1 cellular context compared by ENCODE assay signal in the genomic region with DNA sequence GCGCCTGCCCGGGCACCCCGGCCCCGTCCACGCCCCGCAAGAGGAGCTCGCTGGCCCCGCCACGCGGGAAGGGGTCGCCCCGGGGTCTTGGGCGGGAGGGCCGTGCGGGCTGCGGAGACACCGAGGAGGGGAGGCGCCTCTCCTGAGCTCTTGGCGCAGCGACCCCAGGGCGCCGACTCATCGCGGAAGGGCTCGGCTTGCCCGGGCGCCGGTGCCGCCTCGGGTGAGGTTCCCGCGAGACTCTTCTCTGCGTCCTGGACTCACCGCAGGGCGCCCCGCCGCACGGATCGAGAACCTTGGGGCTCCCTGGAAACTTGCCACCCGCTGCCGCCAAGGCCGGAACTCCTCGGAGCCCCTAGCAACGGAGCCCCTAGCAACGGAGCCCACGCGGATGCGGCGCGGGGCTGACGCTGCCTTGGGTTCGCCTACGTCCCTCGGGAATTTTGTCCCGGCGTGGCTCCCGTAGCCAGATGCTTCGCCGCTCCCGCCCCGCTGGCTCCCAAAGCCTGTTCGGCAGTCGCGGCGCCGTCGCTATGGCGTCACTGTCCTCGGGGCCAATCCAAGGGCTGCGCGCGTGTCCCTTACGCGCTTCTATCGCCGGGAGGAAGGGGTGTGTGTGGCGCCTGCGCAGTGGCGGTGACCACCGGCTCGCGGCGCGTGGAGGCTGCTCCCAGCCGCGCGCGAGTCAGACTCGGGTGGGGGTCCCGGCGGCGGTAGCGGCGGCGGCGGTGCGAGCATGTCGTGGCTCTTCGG.
A peak's percentile ranks its signal among the peaks of the same experiment; 100 is the strongest.
TF ChIP-seq lines count a peak whose summit lies in the region.

A gene (plus strand): TSS at position 630 of the 753 bp plus-strand sequence. CDS start 107 bp downstream, at position 737.

TF ChIP-seq in GM12878, 131 proteins besides CTCF, POLR2A, EP300 and RAD21 (continued from another document):
- no peak for TF ChIP-seq EZH2 (IDR thresholded peaks at IDR 0.05; ENCODE audit: borderline replicate concordance, control insufficient read depth, low read depth, low read length)
- no peak for TF ChIP-seq YBX1 (IDR thresholded peaks at IDR 0.05)
- peak; percentile 99 for TF ChIP-seq CREM (IDR thresholded peaks at IDR 0.05; ENCODE audit: low read depth)
- TF ChIP-seq CHD2 (IDR thresholded peaks at IDR 0.05; ENCODE audit: borderline replicate concordance, low read depth, low read length): peak; percentile 98
- TF ChIP-seq RELA (IDR thresholded peaks at IDR 0.05; ENCODE audit: borderline replicate concordance, partially characterized antibody): peak; percentile 16
- no peak; the same call in 1 of the 2 replicates for TF ChIP-seq RUNX3 (IDR thresholded peaks at IDR 0.05; ENCODE audit: low read length)
- TF ChIP-seq GATAD2B (conservative IDR thresholded peaks at IDR 0.05; ENCODE audit: low read depth): peak; percentile 92
- TF ChIP-seq, protein P1, sequence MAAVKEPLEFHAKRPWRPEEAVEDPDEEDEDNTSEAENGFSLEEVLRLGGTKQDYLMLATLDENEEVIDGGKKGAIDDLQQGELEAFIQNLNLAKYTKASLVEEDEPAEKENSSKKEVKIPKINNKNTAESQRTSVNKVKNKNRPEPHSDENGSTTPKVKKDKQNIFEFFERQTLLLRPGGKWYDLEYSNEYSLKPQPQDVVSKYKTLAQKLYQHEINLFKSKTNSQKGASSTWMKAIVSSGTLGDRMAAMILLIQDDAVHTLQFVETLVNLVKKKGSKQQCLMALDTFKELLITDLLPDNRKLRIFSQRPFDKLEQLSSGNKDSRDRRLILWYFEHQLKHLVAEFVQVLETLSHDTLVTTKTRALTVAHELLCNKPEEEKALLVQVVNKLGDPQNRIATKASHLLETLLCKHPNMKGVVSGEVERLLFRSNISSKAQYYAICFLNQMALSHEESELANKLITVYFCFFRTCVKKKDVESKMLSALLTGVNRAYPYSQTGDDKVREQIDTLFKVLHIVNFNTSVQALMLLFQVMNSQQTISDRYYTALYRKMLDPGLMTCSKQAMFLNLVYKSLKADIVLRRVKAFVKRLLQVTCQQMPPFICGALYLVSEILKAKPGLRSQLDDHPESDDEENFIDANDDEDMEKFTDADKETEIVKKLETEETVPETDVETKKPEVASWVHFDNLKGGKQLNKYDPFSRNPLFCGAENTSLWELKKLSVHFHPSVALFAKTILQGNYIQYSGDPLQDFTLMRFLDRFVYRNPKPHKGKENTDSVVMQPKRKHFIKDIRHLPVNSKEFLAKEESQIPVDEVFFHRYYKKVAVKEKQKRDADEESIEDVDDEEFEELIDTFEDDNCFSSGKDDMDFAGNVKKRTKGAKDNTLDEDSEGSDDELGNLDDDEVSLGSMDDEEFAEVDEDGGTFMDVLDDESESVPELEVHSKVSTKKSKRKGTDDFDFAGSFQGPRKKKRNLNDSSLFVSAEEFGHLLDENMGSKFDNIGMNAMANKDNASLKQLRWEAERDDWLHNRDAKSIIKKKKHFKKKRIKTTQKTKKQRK (IDR thresholded peaks at IDR 0.05; ENCODE audit: low read depth, low read length): no peak
- peak; percentile 80 for TF ChIP-seq RFX5 (IDR thresholded peaks at IDR 0.05; ENCODE audit: low read depth, low read length)
- TF ChIP-seq BACH1 (IDR thresholded peaks at IDR 0.05; ENCODE audit: borderline replicate concordance): peak; percentile 99
- peak; percentile 80; the same call in 1 of the 2 replicates for TF ChIP-seq RCOR1 (conservative IDR thresholded peaks at IDR 0.05; ENCODE audit: low read depth, low read length)
- TF ChIP-seq POLR2AphosphoS5 (IDR thresholded peaks at IDR 0.05; ENCODE audit: low read length): peak; percentile 77; the same call in 1 of the 2 replicates
- TF ChIP-seq CBFB (IDR thresholded peaks at IDR 0.05; ENCODE audit: low read depth): peak; percentile 84; the same call in 1 of the 2 replicates
- 0 out of 2 replicates have a peak, but pooled peaks have one; percentile 43 for TF ChIP-seq STAT1 (conservative IDR thresholded peaks at IDR 0.05)
- TF ChIP-seq BCL11A (IDR thresholded peaks at IDR 0.05; ENCODE audit: low read depth, low read length): 0 out of 2 replicates have a peak, but pooled peaks have one; percentile 16
- TF ChIP-seq, protein P2, sequence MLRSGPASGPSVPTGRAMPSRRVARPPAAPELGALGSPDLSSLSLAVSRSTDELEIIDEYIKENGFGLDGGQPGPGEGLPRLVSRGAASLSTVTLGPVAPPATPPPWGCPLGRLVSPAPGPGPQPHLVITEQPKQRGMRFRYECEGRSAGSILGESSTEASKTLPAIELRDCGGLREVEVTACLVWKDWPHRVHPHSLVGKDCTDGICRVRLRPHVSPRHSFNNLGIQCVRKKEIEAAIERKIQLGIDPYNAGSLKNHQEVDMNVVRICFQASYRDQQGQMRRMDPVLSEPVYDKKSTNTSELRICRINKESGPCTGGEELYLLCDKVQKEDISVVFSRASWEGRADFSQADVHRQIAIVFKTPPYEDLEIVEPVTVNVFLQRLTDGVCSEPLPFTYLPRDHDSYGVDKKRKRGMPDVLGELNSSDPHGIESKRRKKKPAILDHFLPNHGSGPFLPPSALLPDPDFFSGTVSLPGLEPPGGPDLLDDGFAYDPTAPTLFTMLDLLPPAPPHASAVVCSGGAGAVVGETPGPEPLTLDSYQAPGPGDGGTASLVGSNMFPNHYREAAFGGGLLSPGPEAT (IDR thresholded peaks at IDR 0.05; ENCODE audit: low read depth): peak; percentile 93
- TF ChIP-seq MYC (IDR thresholded peaks at IDR 0.05; ENCODE audit: insufficient read depth, insufficient read length, insufficient replicate concordance, low read length, severe bottlenecking): peak; percentile 52
- TF ChIP-seq, protein P3, sequence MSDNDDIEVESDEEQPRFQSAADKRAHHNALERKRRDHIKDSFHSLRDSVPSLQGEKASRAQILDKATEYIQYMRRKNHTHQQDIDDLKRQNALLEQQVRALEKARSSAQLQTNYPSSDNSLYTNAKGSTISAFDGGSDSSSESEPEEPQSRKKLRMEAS (IDR thresholded peaks at IDR 0.05; ENCODE audit: low read depth, low read length): peak; percentile 70; the same call in 1 of the 2 replicates
- TF ChIP-seq, protein P4, sequence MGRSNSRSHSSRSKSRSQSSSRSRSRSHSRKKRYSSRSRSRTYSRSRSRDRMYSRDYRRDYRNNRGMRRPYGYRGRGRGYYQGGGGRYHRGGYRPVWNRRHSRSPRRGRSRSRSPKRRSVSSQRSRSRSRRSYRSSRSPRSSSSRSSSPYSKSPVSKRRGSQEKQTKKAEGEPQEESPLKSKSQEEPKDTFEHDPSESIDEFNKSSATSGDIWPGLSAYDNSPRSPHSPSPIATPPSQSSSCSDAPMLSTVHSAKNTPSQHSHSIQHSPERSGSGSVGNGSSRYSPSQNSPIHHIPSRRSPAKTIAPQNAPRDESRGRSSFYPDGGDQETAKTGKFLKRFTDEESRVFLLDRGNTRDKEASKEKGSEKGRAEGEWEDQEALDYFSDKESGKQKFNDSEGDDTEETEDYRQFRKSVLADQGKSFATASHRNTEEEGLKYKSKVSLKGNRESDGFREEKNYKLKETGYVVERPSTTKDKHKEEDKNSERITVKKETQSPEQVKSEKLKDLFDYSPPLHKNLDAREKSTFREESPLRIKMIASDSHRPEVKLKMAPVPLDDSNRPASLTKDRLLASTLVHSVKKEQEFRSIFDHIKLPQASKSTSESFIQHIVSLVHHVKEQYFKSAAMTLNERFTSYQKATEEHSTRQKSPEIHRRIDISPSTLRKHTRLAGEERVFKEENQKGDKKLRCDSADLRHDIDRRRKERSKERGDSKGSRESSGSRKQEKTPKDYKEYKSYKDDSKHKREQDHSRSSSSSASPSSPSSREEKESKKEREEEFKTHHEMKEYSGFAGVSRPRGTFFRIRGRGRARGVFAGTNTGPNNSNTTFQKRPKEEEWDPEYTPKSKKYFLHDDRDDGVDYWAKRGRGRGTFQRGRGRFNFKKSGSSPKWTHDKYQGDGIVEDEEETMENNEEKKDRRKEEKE (IDR thresholded peaks at IDR 0.05): no peak
- TF ChIP-seq BHLHE40 (IDR thresholded peaks at IDR 0.05; ENCODE audit: borderline replicate concordance in 1 of 2, low read depth in 2 of 2, low read length in 1 of 2): peak in 1 of 2 experiments; percentile 77; a peak in 2 of 4 replicates
- TF ChIP-seq, protein P5, sequence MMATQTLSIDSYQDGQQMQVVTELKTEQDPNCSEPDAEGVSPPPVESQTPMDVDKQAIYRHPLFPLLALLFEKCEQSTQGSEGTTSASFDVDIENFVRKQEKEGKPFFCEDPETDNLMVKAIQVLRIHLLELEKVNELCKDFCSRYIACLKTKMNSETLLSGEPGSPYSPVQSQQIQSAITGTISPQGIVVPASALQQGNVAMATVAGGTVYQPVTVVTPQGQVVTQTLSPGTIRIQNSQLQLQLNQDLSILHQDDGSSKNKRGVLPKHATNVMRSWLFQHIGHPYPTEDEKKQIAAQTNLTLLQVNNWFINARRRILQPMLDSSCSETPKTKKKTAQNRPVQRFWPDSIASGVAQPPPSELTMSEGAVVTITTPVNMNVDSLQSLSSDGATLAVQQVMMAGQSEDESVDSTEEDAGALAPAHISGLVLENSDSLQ (IDR thresholded peaks at IDR 0.05): peak; percentile 11; the same call in 1 of the 2 replicates
- TF ChIP-seq, protein P6, sequence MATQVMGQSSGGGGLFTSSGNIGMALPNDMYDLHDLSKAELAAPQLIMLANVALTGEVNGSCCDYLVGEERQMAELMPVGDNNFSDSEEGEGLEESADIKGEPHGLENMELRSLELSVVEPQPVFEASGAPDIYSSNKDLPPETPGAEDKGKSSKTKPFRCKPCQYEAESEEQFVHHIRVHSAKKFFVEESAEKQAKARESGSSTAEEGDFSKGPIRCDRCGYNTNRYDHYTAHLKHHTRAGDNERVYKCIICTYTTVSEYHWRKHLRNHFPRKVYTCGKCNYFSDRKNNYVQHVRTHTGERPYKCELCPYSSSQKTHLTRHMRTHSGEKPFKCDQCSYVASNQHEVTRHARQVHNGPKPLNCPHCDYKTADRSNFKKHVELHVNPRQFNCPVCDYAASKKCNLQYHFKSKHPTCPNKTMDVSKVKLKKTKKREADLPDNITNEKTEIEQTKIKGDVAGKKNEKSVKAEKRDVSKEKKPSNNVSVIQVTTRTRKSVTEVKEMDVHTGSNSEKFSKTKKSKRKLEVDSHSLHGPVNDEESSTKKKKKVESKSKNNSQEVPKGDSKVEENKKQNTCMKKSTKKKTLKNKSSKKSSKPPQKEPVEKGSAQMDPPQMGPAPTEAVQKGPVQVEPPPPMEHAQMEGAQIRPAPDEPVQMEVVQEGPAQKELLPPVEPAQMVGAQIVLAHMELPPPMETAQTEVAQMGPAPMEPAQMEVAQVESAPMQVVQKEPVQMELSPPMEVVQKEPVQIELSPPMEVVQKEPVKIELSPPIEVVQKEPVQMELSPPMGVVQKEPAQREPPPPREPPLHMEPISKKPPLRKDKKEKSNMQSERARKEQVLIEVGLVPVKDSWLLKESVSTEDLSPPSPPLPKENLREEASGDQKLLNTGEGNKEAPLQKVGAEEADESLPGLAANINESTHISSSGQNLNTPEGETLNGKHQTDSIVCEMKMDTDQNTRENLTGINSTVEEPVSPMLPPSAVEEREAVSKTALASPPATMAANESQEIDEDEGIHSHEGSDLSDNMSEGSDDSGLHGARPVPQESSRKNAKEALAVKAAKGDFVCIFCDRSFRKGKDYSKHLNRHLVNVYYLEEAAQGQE (IDR thresholded peaks at IDR 0.05; ENCODE audit: low read depth, low read length): 0 out of 2 replicates have a peak, but pooled peaks have one; percentile 6
- TF ChIP-seq TAF1 (IDR thresholded peaks at IDR 0.05; ENCODE audit: borderline replicate concordance, low read depth, low read length): peak; percentile 45; the same call in 1 of the 2 replicates
- no peak for TF ChIP-seq SMARCA5 (IDR thresholded peaks at IDR 0.05)
- TF ChIP-seq SIX5 (IDR thresholded peaks at IDR 0.05; ENCODE audit: low read depth, low read length, severe bottlenecking): peak; percentile 55
- TF ChIP-seq, protein P7, sequence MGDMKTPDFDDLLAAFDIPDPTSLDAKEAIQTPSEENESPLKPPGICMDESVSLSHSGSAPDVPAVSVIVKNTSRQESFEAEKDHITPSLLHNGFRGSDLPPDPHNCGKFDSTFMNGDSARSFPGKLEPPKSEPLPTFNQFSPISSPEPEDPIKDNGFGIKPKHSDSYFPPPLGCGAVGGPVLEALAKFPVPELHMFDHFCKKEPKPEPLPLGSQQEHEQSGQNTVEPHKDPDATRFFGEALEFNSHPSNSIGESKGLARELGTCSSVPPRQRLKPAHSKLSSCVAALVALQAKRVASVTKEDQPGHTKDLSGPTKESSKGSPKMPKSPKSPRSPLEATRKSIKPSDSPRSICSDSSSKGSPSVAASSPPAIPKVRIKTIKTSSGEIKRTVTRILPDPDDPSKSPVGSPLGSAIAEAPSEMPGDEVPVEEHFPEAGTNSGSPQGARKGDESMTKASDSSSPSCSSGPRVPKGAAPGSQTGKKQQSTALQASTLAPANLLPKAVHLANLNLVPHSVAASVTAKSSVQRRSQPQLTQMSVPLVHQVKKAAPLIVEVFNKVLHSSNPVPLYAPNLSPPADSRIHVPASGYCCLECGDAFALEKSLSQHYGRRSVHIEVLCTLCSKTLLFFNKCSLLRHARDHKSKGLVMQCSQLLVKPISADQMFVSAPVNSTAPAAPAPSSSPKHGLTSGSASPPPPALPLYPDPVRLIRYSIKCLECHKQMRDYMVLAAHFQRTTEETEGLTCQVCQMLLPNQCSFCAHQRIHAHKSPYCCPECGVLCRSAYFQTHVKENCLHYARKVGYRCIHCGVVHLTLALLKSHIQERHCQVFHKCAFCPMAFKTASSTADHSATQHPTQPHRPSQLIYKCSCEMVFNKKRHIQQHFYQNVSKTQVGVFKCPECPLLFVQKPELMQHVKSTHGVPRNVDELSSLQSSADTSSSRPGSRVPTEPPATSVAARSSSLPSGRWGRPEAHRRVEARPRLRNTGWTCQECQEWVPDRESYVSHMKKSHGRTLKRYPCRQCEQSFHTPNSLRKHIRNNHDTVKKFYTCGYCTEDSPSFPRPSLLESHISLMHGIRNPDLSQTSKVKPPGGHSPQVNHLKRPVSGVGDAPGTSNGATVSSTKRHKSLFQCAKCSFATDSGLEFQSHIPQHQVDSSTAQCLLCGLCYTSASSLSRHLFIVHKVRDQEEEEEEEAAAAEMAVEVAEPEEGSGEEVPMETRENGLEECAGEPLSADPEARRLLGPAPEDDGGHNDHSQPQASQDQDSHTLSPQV (IDR thresholded peaks at IDR 0.05): no peak
- TF ChIP-seq SIN3A (IDR thresholded peaks at IDR 0.05; ENCODE audit: low read depth, low read length): peak; percentile 79; the same call in 1 of the 2 replicates
- TF ChIP-seq FOXK2 (IDR thresholded peaks at IDR 0.05): no peak
- peak; percentile 27 to 74; a peak in 2 of 3 replicates for TF ChIP-seq EGR1 (IDR thresholded peaks at IDR 0.05; ENCODE audit: borderline replicate concordance in 1 of 2, low read depth in 2 of 2, low read length in 2 of 2)
